Comparison of ENCODE assay signal across 1 cellular context in the genomic region with DNA sequence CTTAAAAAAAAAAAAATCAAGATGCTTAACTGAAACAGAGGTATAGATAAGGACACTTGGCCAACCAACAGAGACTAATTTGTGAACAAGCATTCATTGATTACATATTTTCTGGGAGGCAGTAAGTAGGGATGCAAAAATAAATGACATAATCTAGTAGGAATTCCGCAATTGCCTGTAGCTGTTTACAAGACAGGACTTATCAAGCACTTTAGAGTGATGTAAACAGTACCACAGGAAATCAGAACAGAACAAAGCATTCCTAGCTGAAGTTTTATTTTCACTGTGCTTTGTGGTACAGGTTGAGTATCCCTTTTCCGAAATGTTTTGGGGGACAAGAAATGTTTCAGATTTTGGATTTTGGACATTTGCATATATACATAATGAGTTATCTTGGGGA.
TF ChIP-seq lines count a peak whose summit lies in the region.

No MANE protein-coding gene starts in this region.

TF ChIP-seq in GM23338, 12 proteins besides CTCF, POLR2A, EP300 and RAD21:
- no peak for TF ChIP-seq JUNB (IDR thresholded peaks at IDR 0.05; ENCODE audit: unreplicated experiment)
- no peak for TF ChIP-seq STAT1 (IDR thresholded peaks at IDR 0.05; ENCODE audit: unreplicated experiment)
- no peak for TF ChIP-seq ZNF331 (CRISPR knock-in tag; IDR thresholded peaks at IDR 0.05; ENCODE audit: low read depth)
- no peak for TF ChIP-seq EZH2phosphoT487 (IDR thresholded peaks at IDR 0.05; ENCODE audit: unreplicated experiment)
- TF ChIP-seq EZH2 (IDR thresholded peaks at IDR 0.05; ENCODE audit: low read depth, unreplicated experiment), result no peak
- TF ChIP-seq ZNF114 (CRISPR knock-in tag; IDR thresholded peaks at IDR 0.05), result no peak
- TF ChIP-seq NANOG (IDR thresholded peaks at IDR 0.05; ENCODE audit: borderline replicate concordance), result no peak
- TF ChIP-seq, protein P1, sequence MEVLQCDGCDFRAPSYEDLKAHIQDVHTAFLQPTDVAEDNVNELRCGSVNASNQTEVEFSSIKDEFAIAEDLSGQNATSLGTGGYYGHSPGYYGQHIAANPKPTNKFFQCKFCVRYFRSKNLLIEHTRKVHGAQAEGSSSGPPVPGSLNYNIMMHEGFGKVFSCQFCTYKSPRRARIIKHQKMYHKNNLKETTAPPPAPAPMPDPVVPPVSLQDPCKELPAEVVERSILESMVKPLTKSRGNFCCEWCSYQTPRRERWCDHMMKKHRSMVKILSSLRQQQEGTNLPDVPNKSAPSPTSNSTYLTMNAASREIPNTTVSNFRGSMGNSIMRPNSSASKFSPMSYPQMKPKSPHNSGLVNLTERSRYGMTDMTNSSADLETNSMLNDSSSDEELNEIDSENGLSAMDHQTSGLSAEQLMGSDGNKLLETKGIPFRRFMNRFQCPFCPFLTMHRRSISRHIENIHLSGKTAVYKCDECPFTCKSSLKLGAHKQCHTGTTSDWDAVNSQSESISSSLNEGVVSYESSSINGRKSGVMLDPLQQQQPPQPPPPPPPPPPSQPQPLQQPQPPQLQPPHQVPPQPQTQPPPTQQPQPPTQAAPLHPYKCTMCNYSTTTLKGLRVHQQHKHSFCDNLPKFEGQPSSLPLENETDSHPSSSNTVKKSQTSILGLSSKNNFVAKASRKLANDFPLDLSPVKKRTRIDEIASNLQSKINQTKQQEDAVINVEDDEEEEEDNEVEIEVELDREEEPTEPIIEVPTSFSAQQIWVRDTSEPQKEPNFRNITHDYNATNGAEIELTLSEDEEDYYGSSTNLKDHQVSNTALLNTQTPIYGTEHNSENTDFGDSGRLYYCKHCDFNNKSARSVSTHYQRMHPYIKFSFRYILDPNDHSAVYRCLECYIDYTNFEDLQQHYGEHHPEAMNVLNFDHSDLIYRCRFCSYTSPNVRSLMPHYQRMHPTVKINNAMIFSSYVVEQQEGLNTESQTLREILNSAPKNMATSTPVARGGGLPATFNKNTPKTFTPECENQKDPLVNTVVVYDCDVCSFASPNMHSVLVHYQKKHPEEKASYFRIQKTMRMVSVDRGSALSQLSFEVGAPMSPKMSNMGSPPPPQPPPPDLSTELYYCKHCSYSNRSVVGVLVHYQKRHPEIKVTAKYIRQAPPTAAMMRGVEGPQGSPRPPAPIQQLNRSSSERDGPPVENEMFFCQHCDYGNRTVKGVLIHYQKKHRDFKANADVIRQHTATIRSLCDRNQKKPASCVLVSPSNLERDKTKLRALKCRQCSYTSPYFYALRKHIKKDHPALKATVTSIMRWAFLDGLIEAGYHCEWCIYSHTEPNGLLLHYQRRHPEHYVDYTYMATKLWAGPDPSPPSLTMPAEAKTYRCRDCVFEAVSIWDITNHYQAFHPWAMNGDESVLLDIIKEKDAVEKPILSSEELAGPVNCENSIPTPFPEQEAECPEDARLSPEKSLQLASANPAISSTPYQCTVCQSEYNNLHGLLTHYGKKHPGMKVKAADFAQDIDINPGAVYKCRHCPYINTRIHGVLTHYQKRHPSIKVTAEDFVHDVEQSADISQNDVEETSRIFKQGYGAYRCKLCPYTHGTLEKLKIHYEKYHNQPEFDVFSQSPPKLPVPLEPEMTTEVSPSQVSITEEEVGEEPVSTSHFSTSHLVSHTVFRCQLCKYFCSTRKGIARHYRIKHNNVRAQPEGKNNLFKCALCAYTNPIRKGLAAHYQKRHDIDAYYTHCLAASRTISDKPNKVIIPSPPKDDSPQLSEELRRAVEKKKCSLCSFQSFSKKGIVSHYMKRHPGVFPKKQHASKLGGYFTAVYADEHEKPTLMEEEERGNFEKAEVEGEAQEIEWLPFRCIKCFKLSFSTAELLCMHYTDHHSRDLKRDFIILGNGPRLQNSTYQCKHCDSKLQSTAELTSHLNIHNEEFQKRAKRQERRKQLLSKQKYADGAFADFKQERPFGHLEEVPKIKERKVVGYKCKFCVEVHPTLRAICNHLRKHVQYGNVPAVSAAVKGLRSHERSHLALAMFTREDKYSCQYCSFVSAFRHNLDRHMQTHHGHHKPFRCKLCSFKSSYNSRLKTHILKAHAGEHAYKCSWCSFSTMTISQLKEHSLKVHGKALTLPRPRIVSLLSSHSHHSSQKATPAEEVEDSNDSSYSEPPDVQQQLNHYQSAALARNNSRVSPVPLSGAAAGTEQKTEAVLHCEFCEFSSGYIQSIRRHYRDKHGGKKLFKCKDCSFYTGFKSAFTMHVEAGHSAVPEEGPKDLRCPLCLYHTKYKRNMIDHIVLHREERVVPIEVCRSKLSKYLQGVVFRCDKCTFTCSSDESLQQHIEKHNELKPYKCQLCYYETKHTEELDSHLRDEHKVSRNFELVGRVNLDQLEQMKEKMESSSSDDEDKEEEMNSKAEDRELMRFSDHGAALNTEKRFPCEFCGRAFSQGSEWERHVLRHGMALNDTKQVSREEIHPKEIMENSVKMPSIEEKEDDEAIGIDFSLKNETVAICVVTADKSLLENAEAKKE (CRISPR knock-in tag; IDR thresholded peaks at IDR 0.05), result no peak
- no peak for TF ChIP-seq POLR2AphosphoS5 (IDR thresholded peaks at IDR 0.05; ENCODE audit: low read depth)
- TF ChIP-seq, protein P2, sequence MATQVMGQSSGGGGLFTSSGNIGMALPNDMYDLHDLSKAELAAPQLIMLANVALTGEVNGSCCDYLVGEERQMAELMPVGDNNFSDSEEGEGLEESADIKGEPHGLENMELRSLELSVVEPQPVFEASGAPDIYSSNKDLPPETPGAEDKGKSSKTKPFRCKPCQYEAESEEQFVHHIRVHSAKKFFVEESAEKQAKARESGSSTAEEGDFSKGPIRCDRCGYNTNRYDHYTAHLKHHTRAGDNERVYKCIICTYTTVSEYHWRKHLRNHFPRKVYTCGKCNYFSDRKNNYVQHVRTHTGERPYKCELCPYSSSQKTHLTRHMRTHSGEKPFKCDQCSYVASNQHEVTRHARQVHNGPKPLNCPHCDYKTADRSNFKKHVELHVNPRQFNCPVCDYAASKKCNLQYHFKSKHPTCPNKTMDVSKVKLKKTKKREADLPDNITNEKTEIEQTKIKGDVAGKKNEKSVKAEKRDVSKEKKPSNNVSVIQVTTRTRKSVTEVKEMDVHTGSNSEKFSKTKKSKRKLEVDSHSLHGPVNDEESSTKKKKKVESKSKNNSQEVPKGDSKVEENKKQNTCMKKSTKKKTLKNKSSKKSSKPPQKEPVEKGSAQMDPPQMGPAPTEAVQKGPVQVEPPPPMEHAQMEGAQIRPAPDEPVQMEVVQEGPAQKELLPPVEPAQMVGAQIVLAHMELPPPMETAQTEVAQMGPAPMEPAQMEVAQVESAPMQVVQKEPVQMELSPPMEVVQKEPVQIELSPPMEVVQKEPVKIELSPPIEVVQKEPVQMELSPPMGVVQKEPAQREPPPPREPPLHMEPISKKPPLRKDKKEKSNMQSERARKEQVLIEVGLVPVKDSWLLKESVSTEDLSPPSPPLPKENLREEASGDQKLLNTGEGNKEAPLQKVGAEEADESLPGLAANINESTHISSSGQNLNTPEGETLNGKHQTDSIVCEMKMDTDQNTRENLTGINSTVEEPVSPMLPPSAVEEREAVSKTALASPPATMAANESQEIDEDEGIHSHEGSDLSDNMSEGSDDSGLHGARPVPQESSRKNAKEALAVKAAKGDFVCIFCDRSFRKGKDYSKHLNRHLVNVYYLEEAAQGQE (IDR thresholded peaks at IDR 0.05; ENCODE audit: unreplicated experiment), result no peak
- TF ChIP-seq CREB1 (CRISPR knock-in tag; IDR thresholded peaks at IDR 0.05; ENCODE audit: low read depth), result no peak
- TF ChIP-seq, protein P3, sequence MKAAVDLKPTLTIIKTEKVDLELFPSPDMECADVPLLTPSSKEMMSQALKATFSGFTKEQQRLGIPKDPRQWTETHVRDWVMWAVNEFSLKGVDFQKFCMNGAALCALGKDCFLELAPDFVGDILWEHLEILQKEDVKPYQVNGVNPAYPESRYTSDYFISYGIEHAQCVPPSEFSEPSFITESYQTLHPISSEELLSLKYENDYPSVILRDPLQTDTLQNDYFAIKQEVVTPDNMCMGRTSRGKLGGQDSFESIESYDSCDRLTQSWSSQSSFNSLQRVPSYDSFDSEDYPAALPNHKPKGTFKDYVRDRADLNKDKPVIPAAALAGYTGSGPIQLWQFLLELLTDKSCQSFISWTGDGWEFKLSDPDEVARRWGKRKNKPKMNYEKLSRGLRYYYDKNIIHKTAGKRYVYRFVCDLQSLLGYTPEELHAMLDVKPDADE (IDR thresholded peaks at IDR 0.05), result no peak
